Comparison of ENCODE assay signal across 10 cellular contexts in genomic region chr11:134038897-134039470, GRCh38. TPM values are rescaled to one million over a fixed set of nuclear protein-coding genes. Genes with fewer than 3 reads are reported as not detected.
DNase-seq lines count a peak whose midpoint lies in the region; FAIRE-seq and TF ChIP-seq lines count a peak whose summit lies in the region.
"Had no signal": no experiment of that assay in that cellular context is flagged by ENCODE, and none has a peak within 500 bp of the region (broad histone marks: within the 10 kb centered on the region; RNA-seq: fewer than 3 reads in every experiment).

No MANE protein-coding gene starts in this region.

- no peak for FAIRE-seq in astrocyte (lab: Jason Lieb, UNC)
- FAIRE-seq: GM12878 had no signal

- H2AK5ac ChIP-seq in mesendoderm (ENCODE audit: low read length): no peak overlapping the region

- H3K4me3 ChIP-seq in HUES6 (ENCODE audit: low read depth, low read length) (no peak overlapping the region), astrocyte (ENCODE audit: insufficient read depth, low read depth, low read length) (no peak overlapping the region), mesendoderm (ENCODE audit: low read length) (no peak overlapping the region), smooth muscle cell (no peak overlapping the region)
- H3K4me3 ChIP-seq: GM12878 had no signal

- H3K27me3 ChIP-seq in HUES6 (ENCODE audit: control insufficient read depth, insufficient read depth, low read length) (no peaks in the 10 kb centered on the region), astrocyte (ENCODE audit: insufficient read depth, low read length) (no peaks in the 10 kb centered on the region), mesendoderm (ENCODE audit: insufficient read depth, low read length, poor library complexity) (no peaks in the 10 kb centered on the region), smooth muscle cell (ENCODE audit: low read depth) (no peaks in the 10 kb centered on the region)
- H3K27me3 ChIP-seq: foreskin keratinocyte had no signal

- H2BK15ac ChIP-seq in mesendoderm (replicated peaks; ENCODE audit: low read depth): no peak overlapping the region

- peaks cover 3% of the 10 kb centered on the region for H3K27me3 Mint-ChIP-seq in astrocyte (ENCODE audit: low read depth, unreplicated experiment)
- H3K27me3 Mint-ChIP-seq: central memory CD8-positive, alpha-beta T cell had no signal

- H2BK5ac ChIP-seq in mesendoderm (ENCODE audit: low read length): no peak overlapping the region

- H3K4me1 ChIP-seq in HUES6 (ENCODE audit: control insufficient read depth, insufficient read depth, low read length) (peaks cover 34% of the 10 kb centered on the region), astrocyte (ENCODE audit: insufficient read depth, low read length) (peaks cover 31% of the 10 kb centered on the region), mesendoderm (ENCODE audit: control insufficient read depth, low read depth, low read length) (peaks cover 7% of the 10 kb centered on the region), smooth muscle cell (ENCODE audit: low read depth) (peaks cover 44% of the 10 kb centered on the region)

- H3K4me1 Mint-ChIP-seq in astrocyte (ENCODE audit: low read depth, unreplicated experiment): peaks cover 54% of the 10 kb centered on the region

- H3K4me2 ChIP-seq in astrocyte (ENCODE audit: low read length) (peak overlapping the region; percentile 11), mesendoderm (ENCODE audit: low read length) (no peak overlapping the region), smooth muscle cell (peak overlapping the region; percentile 91)

- WGBS in mesendoderm (ENCODE audit: extremely low coverage, insufficient coverage, low lambda C conversion rate): no CpG with 5 or more reads among the region's 10 CpGs
- WGBS in smooth muscle cell (ENCODE audit: low lambda C conversion rate): 5% methylated on average over 10 of the region's 10 CpGs

- peak overlapping the region; percentile 77 for H3K27ac Mint-ChIP-seq in astrocyte (ENCODE audit: unreplicated experiment)

- no peak overlapping the region for H4K8ac ChIP-seq in mesendoderm (ENCODE audit: low read depth, low read length)

- no peak overlapping the region for H3K4ac ChIP-seq in mesendoderm (ENCODE audit: low read depth, low read length)

- peak overlapping the region; percentile 68 for H3K4me3 Mint-ChIP-seq in astrocyte (ENCODE audit: unreplicated experiment)

- H4K20me1 ChIP-seq in astrocyte (ENCODE audit: insufficient read depth, low read length) (no peaks in the 10 kb centered on the region), smooth muscle cell (ENCODE audit: low read depth) (no peaks in the 10 kb centered on the region)

- H3K36me3 ChIP-seq in HUES6 (ENCODE audit: control insufficient read depth, insufficient read depth, low read length) (no peaks in the 10 kb centered on the region), astrocyte (ENCODE audit: insufficient read depth, low read length) (no peaks in the 10 kb centered on the region), mesendoderm (ENCODE audit: control insufficient read depth, insufficient read depth, low read length) (no peaks in the 10 kb centered on the region), smooth muscle cell (ENCODE audit: low read depth) (no peaks in the 10 kb centered on the region)

- H3K9me3 ChIP-seq in HUES6 (ENCODE audit: control insufficient read depth, insufficient read depth, low read depth, low read length) (no peaks in the 10 kb centered on the region), astrocyte (ENCODE audit: insufficient read depth, low read depth, low read length) (no peaks in the 10 kb centered on the region), smooth muscle cell (replicated peaks; ENCODE audit: low read depth) (no peaks in the 10 kb centered on the region)

- H3F3A ChIP-seq in smooth muscle cell (ENCODE audit: low read depth): peaks cover 31% of the 10 kb centered on the region

- H4K5ac ChIP-seq in mesendoderm (ENCODE audit: low read length): no peak overlapping the region

- H3K79me2 ChIP-seq in astrocyte (ENCODE audit: insufficient read depth, low read length) (no peaks in the 10 kb centered on the region), mesendoderm (ENCODE audit: control insufficient read depth, insufficient read depth, low read length) (no peaks in the 10 kb centered on the region), smooth muscle cell (ENCODE audit: low read depth) (no peaks in the 10 kb centered on the region)

- peak overlapping the region; percentile 62 for H3K56ac ChIP-seq in mesendoderm (ENCODE audit: low read length)

- TF ChIP-seq CTCF in astrocyte (IDR thresholded peaks at IDR 0.05; ENCODE audit: insufficient read depth, low read depth, low read length) (no peak), smooth muscle cell (IDR thresholded peaks at IDR 0.05; ENCODE audit: borderline replicate concordance, insufficient read depth, poor library complexity, severe bottlenecking) (no peak)

- DNase-seq in astrocyte (ENCODE audit: low read depth): no peak
- DNase-seq in mesendoderm: no peak
- peak; percentile 60 for DNase-seq in smooth muscle cell (lab: John Stamatoyannopoulos, UW; ENCODE audit: unreplicated experiment)
- DNase-seq in NCI-H1436 treated with DMSO at 0.1 percent for 48 hours (lab: John Stamatoyannopoulos, UW): no peak
- no peak for DNase-seq in GM19240 (ENCODE audit: insufficient read length, low spot score)
- no peak for DNase-seq in NCI-H1105 treated with DMSO at 0.1 percent for 48 hours (lab: John Stamatoyannopoulos, UW)
- DNase-seq: foreskin keratinocyte had no signal

- H2BK120ac ChIP-seq in mesendoderm (ENCODE audit: low read depth, low read length): no peak overlapping the region

- no peaks in the 10 kb centered on the region for H3K36me3 Mint-ChIP-seq in astrocyte (ENCODE audit: low read depth, unreplicated experiment)

- H3K79me1 ChIP-seq in mesendoderm (ENCODE audit: low read length): no peaks in the 10 kb centered on the region

- H3K23ac ChIP-seq in mesendoderm (ENCODE audit: low read length): no peak overlapping the region

- H3K9ac ChIP-seq in HUES6 (ENCODE audit: low read length): peak overlapping the region; percentile 35
- no peak overlapping the region for H3K9ac ChIP-seq in astrocyte (ENCODE audit: low read length)
- peak overlapping the region; percentile 9 for H3K9ac ChIP-seq in mesendoderm (ENCODE audit: low read length)
- peak overlapping the region; percentile 98 for H3K9ac ChIP-seq in smooth muscle cell (ENCODE audit: low read depth)

- H3K27ac ChIP-seq in HUES6 (ENCODE audit: low read depth, low read length) (no peak overlapping the region), astrocyte (ENCODE audit: low read depth, low read length) (no peak overlapping the region), mesendoderm (ENCODE audit: low read depth, low read length) (no peak overlapping the region), smooth muscle cell (ENCODE audit: low read depth) (peak overlapping the region; percentile 100)
- H3K27ac ChIP-seq: foreskin keratinocyte had no signal

- H3K9me3 Mint-ChIP-seq in astrocyte (ENCODE audit: unreplicated experiment): no peaks in the 10 kb centered on the region
- H3K9me3 Mint-ChIP-seq: central memory CD8-positive, alpha-beta T cell had no signal

- H2AFZ ChIP-seq in astrocyte (ENCODE audit: low read depth, low read length): no peak overlapping the region
- no peak overlapping the region for H2AFZ ChIP-seq in smooth muscle cell (ENCODE audit: low read depth)

- no peak overlapping the region for H3K18ac ChIP-seq in mesendoderm (ENCODE audit: low read length)

RNA-seq across cellular contexts. Expression of gene JAM3, which starts 29.9 kb away (rescaled TPM):
- total RNA-seq in astrocyte (88.3 and 88.4 TPM in 2 replicates), smooth muscle cell (75.5 and 91.7 TPM in 2 replicates)
- polyA plus RNA-seq in mesendoderm (2013, experiment 1 of 2): 21.5 TPM
- 21.3 TPM for polyA plus RNA-seq in mesendoderm (2013, experiment 2 of 2)
- polyA plus RNA-seq in smooth muscle cell: 59.3 and 82.9 TPM in 2 replicates
